Comparison of ENCODE assay signal across 14 cellular contexts in the genomic region with DNA sequence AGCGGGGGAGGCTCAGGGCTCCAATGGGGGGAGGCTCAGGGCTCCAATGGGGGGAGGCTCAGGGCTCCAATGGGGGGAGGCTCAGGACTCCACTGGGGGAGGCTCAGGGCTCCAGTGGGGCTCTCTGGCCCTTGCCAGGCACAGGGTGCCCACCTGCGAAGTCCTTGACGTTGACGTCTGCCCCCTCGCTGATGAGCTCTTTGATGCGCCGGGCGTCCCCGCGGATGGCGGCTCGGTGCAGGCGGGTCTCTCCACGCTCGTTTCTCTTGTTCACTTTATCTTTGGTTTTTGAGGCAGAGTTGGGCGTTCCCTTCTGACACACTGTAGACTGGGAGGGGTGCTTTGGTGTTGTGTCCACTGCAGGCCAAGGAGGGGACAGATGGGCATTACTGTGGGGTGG.
DNase-seq lines count a peak whose midpoint lies in the region; ATAC-seq, FAIRE-seq and TF ChIP-seq lines count a peak whose summit lies in the region.
"Had no signal": no experiment of that assay in that cellular context is flagged by ENCODE, and none has a peak within 500 bp of the region (broad histone marks: within the 10 kb centered on the region; RNA-seq: fewer than 3 reads in every experiment).

No MANE protein-coding gene starts in this region.

- H3K4me2 ChIP-seq in K562 (ENCODE audit: insufficient read depth, low read length) (no peak overlapping the region), osteoblast (ENCODE audit: insufficient read depth, low read length) (no peak overlapping the region)

- H3K36me3 Mint-ChIP-seq in activated naive CD4-positive, alpha-beta T cell treated with anti-CD3 and anti-CD28 coated beads, Interleukin-2, amount 50 U/mL, for 72 hours, result no peaks in the 10 kb centered on the region

- peaks cover 39% of the 10 kb centered on the region for H3K36me3 ChIP-seq in HUES48 (ENCODE audit: control insufficient read depth, insufficient read depth, low read length)
- peaks cover 56% of the 10 kb centered on the region for H3K36me3 ChIP-seq in K562 (ENCODE audit: control insufficient read depth, insufficient read depth, low read length)
- H3K36me3 ChIP-seq in kidney (ENCODE audit: control insufficient read depth in 1 of 2, insufficient read depth in 2 of 2, low read length in 2 of 2), result peaks cover 20 to 23% of the 10 kb centered on the region in 2 donors
- H3K36me3 ChIP-seq in A673 (ENCODE audit: insufficient read depth, low read length, poor library complexity, severe bottlenecking), result peaks cover 42% of the 10 kb centered on the region
- H3K36me3 ChIP-seq in osteoblast (ENCODE audit: insufficient read depth, low read length), result peaks cover 42% of the 10 kb centered on the region

- H3K27ac Mint-ChIP-seq in activated naive CD4-positive, alpha-beta T cell treated with anti-CD3 and anti-CD28 coated beads, Interleukin-2, amount 50 U/mL, for 72 hours, result peak overlapping the region; percentile 46 to 57

- H3K9ac ChIP-seq in HUES48 (ENCODE audit: low read depth, low read length), result peak overlapping the region; percentile 50
- no peak overlapping the region; a peak in 1 of 4 replicates for H3K9ac ChIP-seq in K562 (ENCODE audit: insufficient read depth in 1 of 2, low read depth in 2 of 2, low read length in 2 of 2)
- H3K9ac ChIP-seq in kidney (ENCODE audit: low read length in 2 of 2), result no peak overlapping the region

- H3K4me3 ChIP-seq in HUES48 (ENCODE audit: low read depth, low read length) (no peak overlapping the region; the same call in 1 of the 2 replicates), K562 (no peak overlapping the region), kidney (ENCODE audit: low read length in 2 of 2) (no peak overlapping the region), A673 (ENCODE audit: low read depth, low read length, poor library complexity, severe bottlenecking) (no peak overlapping the region), osteoblast (ENCODE audit: insufficient read depth, low read length) (no peak overlapping the region)

- no peak for DNase-seq in activated naive CD4-positive, alpha-beta T cell treated with anti-CD3 and anti-CD28 coated beads, Interleukin-2, amount 50 U/mL, for 72 hours (ENCODE audit: low spot score in 2 of 2)
- no peak for DNase-seq in activated naive CD4-positive, alpha-beta T cell (lab: John Stamatoyannopoulos, UW)
- DNase-seq in K562 (ENCODE audit: extremely low read depth in 1 of 4, low spot score in 3 of 4) (no peak), kidney (peak; percentile 47), A673 (ENCODE audit: low spot score) (no peak), H54 (ENCODE audit: insufficient read length, low spot score) (no peak), osteoblast (ENCODE audit: insufficient read length, low spot score, missing footprints) (no peak)
- DNase-seq: BE2C, GF-D8, GOT3, NCI-H187 treated with DMSO at 0.1 percent for 48 hours, NCI-H446, PC-3 had no signal

- no peak for TF ChIP-seq EP300 in K562 (IDR thresholded peaks at IDR 0.05; ENCODE audit: low read length)

- H3K9me3 Mint-ChIP-seq in activated naive CD4-positive, alpha-beta T cell treated with anti-CD3 and anti-CD28 coated beads, Interleukin-2, amount 50 U/mL, for 72 hours, result no peaks in the 10 kb centered on the region

- intact Hi-C loops in K562 (cut with micrococcal nuclease) (no loop called here), kidney (cut with DNase I) (no loop called here), A673 (cut with micrococcal nuclease; ENCODE audit: unreplicated experiment) (no loop called here)

- H4K20me1 ChIP-seq in K562 (replicated peaks; ENCODE audit: control insufficient read depth, insufficient read depth, low read length), result peaks cover 29% of the 10 kb centered on the region
- peaks cover 49% of the 10 kb centered on the region for H4K20me1 ChIP-seq in osteoblast (ENCODE audit: insufficient read depth, low read length)

- H2AFZ ChIP-seq in K562 (ENCODE audit: low read depth, low read length) (no peak overlapping the region), osteoblast (ENCODE audit: low read length) (no peak overlapping the region)

- H3K9me3 ChIP-seq in HUES48 (ENCODE audit: control insufficient read depth, insufficient read depth, low read length) (no peaks in the 10 kb centered on the region), K562 (replicated peaks; ENCODE audit: control insufficient read depth, insufficient read depth, low read depth, low read length) (peaks cover 8% of the 10 kb centered on the region), kidney (ENCODE audit: control insufficient read depth in 1 of 2, low read length in 2 of 2) (no peaks in the 10 kb centered on the region), A673 (ENCODE audit: low read depth, low read length, poor library complexity, severe bottlenecking) (no peaks in the 10 kb centered on the region), osteoblast (ENCODE audit: low read depth, low read length) (no peaks in the 10 kb centered on the region)
- H3K9me3 ChIP-seq: BE2C had no signal

- BruUV-seq in K562 (replicated peaks; lab: Mats Ljungman, UMichigan) (no TSS peak), A673 (replicated peaks; lab: Mats Ljungman, UMichigan) (no TSS peak)

- WGBS in K562 (ENCODE audit: insufficient coverage, low coverage, missing lambda C conversion rate), result 95% methylated on average over 14 of the region's 16 CpGs

- H3K27me3 ChIP-seq in HUES48 (ENCODE audit: control insufficient read depth, insufficient read depth, low read length) (no peaks in the 10 kb centered on the region), K562 (ENCODE audit: control insufficient read depth in 2 of 2, insufficient read depth in 2 of 2, low read length in 2 of 2) (no peaks in the 10 kb centered on the region), A673 (replicated peaks; ENCODE audit: insufficient read depth, low read depth, low read length, poor library complexity) (no peaks in the 10 kb centered on the region), osteoblast (ENCODE audit: insufficient read depth, low read length) (no peaks in the 10 kb centered on the region)
- H3K27me3 ChIP-seq: BE2C had no signal

- CTCF ChIA-PET in K562 (lab: Yijun Ruan, JAX; ENCODE audit: low intra/inter-chr PET ratio), result no interaction called here
- CTCF ChIA-PET in A673 (lab: Charles Lee), result no interaction called here

- in situ Hi-C loops in K562 (cut with MboI), result no loop called here

- no peak for TF ChIP-seq POLR2A in K562 (conservative IDR thresholded peaks at IDR 0.05)
- no peak for TF ChIP-seq POLR2A in H54 (IDR thresholded peaks at IDR 0.05; ENCODE audit: low read depth, low read length)

- H3K27ac ChIP-seq in HUES48 (ENCODE audit: low read depth, low read length) (peak overlapping the region; percentile 87), K562 (ENCODE audit: extremely low read depth, low read depth, low read length) (no peak overlapping the region), kidney (ENCODE audit: low read depth in 2 of 2, low read length in 2 of 2) (no peak overlapping the region), A673 (ENCODE audit: low read depth, low read length, poor library complexity, severe bottlenecking) (no peak overlapping the region), osteoblast (ENCODE audit: low read depth, low read length) (no peak overlapping the region)

- TF ChIP-seq CTCF in K562 (IDR thresholded peaks at IDR 0.05 in 2 of 3, conservative IDR thresholded peaks at IDR 0.05 in 1 of 3; ENCODE audit: insufficient read depth in 2 of 3, low read depth in 1 of 3, low read length in 3 of 3) (no peak), kidney (IDR thresholded peaks at IDR 0.05; ENCODE audit: borderline replicate concordance, extremely low read depth, insufficient read depth) (no peak), A673 (conservative IDR thresholded peaks at IDR 0.05; ENCODE audit: low read depth, low read length) (no peak), osteoblast (IDR thresholded peaks at IDR 0.05; ENCODE audit: extremely low read depth, low read depth, low read length) (no peak)

- peaks cover 45% of the 10 kb centered on the region for H3K79me2 ChIP-seq in K562 (ENCODE audit: control insufficient read depth, insufficient read depth, low read length)
- H3K79me2 ChIP-seq in osteoblast (ENCODE audit: insufficient read depth, low read length), result peaks cover 80% of the 10 kb centered on the region

- TF ChIP-seq RAD21 in K562 (CRISPR knock-in tag; conservative IDR thresholded peaks at IDR 0.05 in 1 of 2, IDR thresholded peaks at IDR 0.05 in 1 of 2), result no peak

- H3K4me1 ChIP-seq in HUES48 (ENCODE audit: control insufficient read depth, insufficient read depth, low read length) (peaks cover 54% of the 10 kb centered on the region), K562 (replicated peaks in 1 of 2; ENCODE audit: control insufficient read depth in 2 of 2, insufficient read depth in 2 of 2, low read length in 2 of 2) (peaks cover 8 to 53% of the 10 kb centered on the region in 2 experiments; a peak in 4 of 5 replicates), kidney (ENCODE audit: control insufficient read depth in 1 of 2, insufficient read depth in 1 of 2, low read depth in 1 of 2, low read length in 2 of 2) (no peaks in the 10 kb centered on the region), A673 (ENCODE audit: insufficient read depth, low read length, poor library complexity, severe bottlenecking) (no peaks in the 10 kb centered on the region), osteoblast (ENCODE audit: insufficient read depth, low read length) (no peaks in the 10 kb centered on the region)
- H3K4me1 ChIP-seq: BE2C had no signal

- FAIRE-seq in K562 (lab: Jason Lieb, UNC) (no peak), kidney (lab: Jason Lieb, UNC) (no peak), H54 (lab: Jason Lieb, UNC) (no peak)

- H3K9me1 ChIP-seq in K562 (ENCODE audit: control insufficient read depth, insufficient read depth, low read length), result peaks cover 12% of the 10 kb centered on the region

- POLR2A ChIA-PET in K562 (lab: Yijun Ruan, JAX), result no interaction called here
- POLR2A ChIA-PET in A673 (lab: Charles Lee; ENCODE audit: low non-redundant PET), result no interaction called here

- ATAC-seq in activated naive CD4-positive, alpha-beta T cell treated with anti-CD3 and anti-CD28 coated beads, Interleukin-2, amount 50 U/mL, for 72 hours, result no peak
- ATAC-seq in K562, result no peak
- ATAC-seq: PC-3 had no signal

TF ChIP-seq in K562, 482 proteins besides CTCF, POLR2A, EP300 and RAD21 (continues in another document):
- TF ChIP-seq NCOA1 (IDR thresholded peaks at IDR 0.05; ENCODE audit: low read depth) (no peak), ETV1 (tag; conservative IDR thresholded peaks at IDR 0.05; ENCODE audit: low read depth) (no peak), ATF7 (IDR thresholded peaks at IDR 0.05) (no peak)
- TF ChIP-seq, protein P1, sequence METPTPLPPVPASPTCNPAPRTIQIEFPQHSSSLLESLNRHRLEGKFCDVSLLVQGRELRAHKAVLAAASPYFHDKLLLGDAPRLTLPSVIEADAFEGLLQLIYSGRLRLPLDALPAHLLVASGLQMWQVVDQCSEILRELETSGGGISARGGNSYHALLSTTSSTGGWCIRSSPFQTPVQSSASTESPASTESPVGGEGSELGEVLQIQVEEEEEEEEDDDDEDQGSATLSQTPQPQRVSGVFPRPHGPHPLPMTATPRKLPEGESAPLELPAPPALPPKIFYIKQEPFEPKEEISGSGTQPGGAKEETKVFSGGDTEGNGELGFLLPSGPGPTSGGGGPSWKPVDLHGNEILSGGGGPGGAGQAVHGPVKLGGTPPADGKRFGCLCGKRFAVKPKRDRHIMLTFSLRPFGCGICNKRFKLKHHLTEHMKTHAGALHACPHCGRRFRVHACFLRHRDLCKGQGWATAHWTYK (CRISPR knock-in tag; IDR thresholded peaks at IDR 0.05), result no peak
